Comparison of ENCODE assay signal across 18 cellular contexts in genomic region chr19:30855475-30855874, GRCh38.
DNase-seq lines count a peak whose midpoint lies in the region; ATAC-seq, FAIRE-seq and TF ChIP-seq lines count a peak whose summit lies in the region.
"Had no signal": no experiment of that assay in that cellular context is flagged by ENCODE, and none has a peak within 500 bp of the region (broad histone marks: within the 10 kb centered on the region; RNA-seq: fewer than 3 reads in every experiment).

No MANE protein-coding gene starts in this region.

- H4K91ac ChIP-seq in neuronal stem cell (ENCODE audit: low read depth, low read length, poor library complexity): no peak overlapping the region

- no peak overlapping the region for H3K4ac ChIP-seq in neuronal stem cell (ENCODE audit: low read length)

- H3K9me3 ChIP-seq in neuronal stem cell (replicated peaks in 1 of 2; ENCODE audit: control insufficient read depth in 2 of 2, insufficient read depth in 1 of 2, low read depth in 1 of 2, low read length in 2 of 2) (peaks cover 0 to 2% of the 10 kb centered on the region in 2 donors), vagina (no peaks in the 10 kb centered on the region)
- H3K9me3 ChIP-seq: BLaER1 had no signal

- no peak overlapping the region for H2BK120ac ChIP-seq in neuronal stem cell (ENCODE audit: low read depth, low read length)

- CTCF ChIA-PET in activated CD8-positive, alpha-beta memory T cell treated with anti-CD3 and anti-CD28 coated beads, Interleukin-2, amount 10 ng/mL, durations not matched to agents 7 days and 5 days (lab: Charles Lee): no interaction called here

- no peak overlapping the region for H3K14ac ChIP-seq in neuronal stem cell (ENCODE audit: low read length)

- H3K27ac Mint-ChIP-seq in activated CD8-positive, alpha-beta memory T cell treated with anti-CD3 and anti-CD28 coated beads, Interleukin-2, amount 10 ng/mL, durations not matched to agents 7 days and 5 days: no peak overlapping the region
- H3K27ac Mint-ChIP-seq: CD14-positive monocyte; CD4-positive, alpha-beta memory T cell; H9 had no signal

- H3K27ac ChIP-seq in neuronal stem cell (replicated peaks; ENCODE audit: low read length) (no peak overlapping the region), vagina (no peak overlapping the region)
- H3K27ac ChIP-seq: 22Rv1, BLaER1 had no signal

- H2BK15ac ChIP-seq in neuronal stem cell (ENCODE audit: low read length): no peak overlapping the region

- H3K36me3 Mint-ChIP-seq in activated CD8-positive, alpha-beta memory T cell treated with anti-CD3 and anti-CD28 coated beads, Interleukin-2, amount 10 ng/mL, durations not matched to agents 7 days and 5 days: no peaks in the 10 kb centered on the region
- H3K36me3 Mint-ChIP-seq: CD14-positive monocyte; CD4-positive, alpha-beta memory T cell had no signal

- H2BK12ac ChIP-seq in neuronal stem cell (ENCODE audit: low read length): no peak overlapping the region

- H3K4me3 Mint-ChIP-seq in activated CD8-positive, alpha-beta memory T cell treated with anti-CD3 and anti-CD28 coated beads, Interleukin-2, amount 10 ng/mL, durations not matched to agents 7 days and 5 days: no peak overlapping the region
- H3K4me3 Mint-ChIP-seq: CD14-positive monocyte; CD4-positive, alpha-beta memory T cell; H9 had no signal

- no peak for TF ChIP-seq CTCF in vagina (IDR thresholded peaks at IDR 0.05)

- H3K9ac ChIP-seq in neuronal stem cell (ENCODE audit: low read depth, low read length, poor library complexity): peak overlapping the region; percentile 47
- H3K9ac ChIP-seq: BLaER1 had no signal

- H2AK5ac ChIP-seq in neuronal stem cell (ENCODE audit: low read depth, low read length): peak overlapping the region; percentile 13

- no peak overlapping the region for H3K18ac ChIP-seq in neuronal stem cell (ENCODE audit: low read length)

- WGBS in neuronal stem cell (ENCODE audit: extremely low coverage in 2 of 2, insufficient read length in 2 of 2, insufficient replicate concordance in 1 of 2), 2 donors: no CpG with 5 or more reads among the region's 5 CpGs

- intact Hi-C loops in vagina (cut with DNase I): no loop called here

- DNase-seq in activated CD8-positive, alpha-beta memory T cell treated with anti-CD3 and anti-CD28 coated beads, Interleukin-2, amount 10 ng/mL, durations not matched to agents 7 days and 5 days: peak; percentile 19
- no peak for DNase-seq in activated CD8-positive, alpha-beta memory T cell treated with anti-CD3 and anti-CD28 coated beads, Interleukin-2, amount 50 U/mL, for 48 hours
- DNase-seq in left lobe of liver (ENCODE audit: low spot score) (peak; percentile 34), neuronal stem cell (ENCODE audit: low spot score) (no peak), vagina (ENCODE audit: extremely low spot score in 2 of 2) (peak; percentile 37 to 72), RCC 7860 (ENCODE audit: low spot score) (no peak), cerebellar nuclear complex (lab: John Stamatoyannopoulos, UW) (no peak)
- no peak for DNase-seq in activated CD4-positive, CD25-positive, alpha-beta regulatory T cell (lab: John Stamatoyannopoulos, UW)
- DNase-seq: CD4-positive, alpha-beta memory T cell; DMS153; DMS79; GDM1; H9 had no signal

- H3K23ac ChIP-seq in neuronal stem cell (ENCODE audit: low read depth, low read length, poor library complexity): peak overlapping the region; percentile 25

- no peaks in the 10 kb centered on the region for H3K79me1 ChIP-seq in neuronal stem cell (ENCODE audit: low read depth, low read length)

- no peaks in the 10 kb centered on the region for H3K27me3 Mint-ChIP-seq in activated CD8-positive, alpha-beta memory T cell treated with anti-CD3 and anti-CD28 coated beads, Interleukin-2, amount 10 ng/mL, durations not matched to agents 7 days and 5 days

- H3K4me3 ChIP-seq in neuronal stem cell (ENCODE audit: low read length in 2 of 2) (no peak overlapping the region), vagina (no peak overlapping the region)
- H3K4me3 ChIP-seq: BLaER1 had no signal

- H3K9me3 Mint-ChIP-seq in activated CD8-positive, alpha-beta memory T cell treated with anti-CD3 and anti-CD28 coated beads, Interleukin-2, amount 10 ng/mL, durations not matched to agents 7 days and 5 days (ENCODE audit: low read depth): no peaks in the 10 kb centered on the region
- H3K9me3 Mint-ChIP-seq: H9 had no signal

- no peak overlapping the region for H3K4me2 ChIP-seq in neuronal stem cell (ENCODE audit: insufficient read depth, low read length, poor library complexity, severe bottlenecking)
- H3K4me2 ChIP-seq: BLaER1 had no signal

- no peak overlapping the region for H2AFZ ChIP-seq in neuronal stem cell (ENCODE audit: low read length)

- no peak for ATAC-seq in activated CD8-positive, alpha-beta memory T cell treated with anti-CD3 and anti-CD28 coated beads, Interleukin-2, amount 10 ng/mL, durations not matched to agents 7 days and 5 days
- no peak for ATAC-seq in left lobe of liver
- ATAC-seq: HepG2 had no signal

- no peaks in the 10 kb centered on the region for H3K36me3 ChIP-seq in neuronal stem cell (replicated peaks in 1 of 2; ENCODE audit: control insufficient read depth in 2 of 2, insufficient read depth in 2 of 2, low read length in 2 of 2)
- no peaks in the 10 kb centered on the region for H3K36me3 ChIP-seq in vagina
- H3K36me3 ChIP-seq: BLaER1 had no signal

- no peaks in the 10 kb centered on the region for H3K4me1 ChIP-seq in neuronal stem cell (ENCODE audit: control insufficient read depth in 2 of 2, insufficient read depth in 1 of 2, low read depth in 1 of 2, low read length in 2 of 2)
- no peaks in the 10 kb centered on the region for H3K4me1 ChIP-seq in vagina
- H3K4me1 ChIP-seq: BLaER1 had no signal

- no peak for TF ChIP-seq POLR2A in vagina (IDR thresholded peaks at IDR 0.05)

- H3K4me1 Mint-ChIP-seq in activated CD8-positive, alpha-beta memory T cell treated with anti-CD3 and anti-CD28 coated beads, Interleukin-2, amount 10 ng/mL, durations not matched to agents 7 days and 5 days: no peaks in the 10 kb centered on the region
- H3K4me1 Mint-ChIP-seq: CD4-positive, alpha-beta memory T cell had no signal

- no peaks in the 10 kb centered on the region for H3K27me3 ChIP-seq in neuronal stem cell (ENCODE audit: control insufficient read depth in 3 of 3, insufficient read depth in 3 of 3, low read depth in 1 of 3, low read length in 3 of 3)
- H3K27me3 ChIP-seq in vagina: no peaks in the 10 kb centered on the region
- H3K27me3 ChIP-seq: BLaER1 had no signal

- no peak overlapping the region for H2BK5ac ChIP-seq in neuronal stem cell (ENCODE audit: low read length)

- FAIRE-seq in RCC 7860 (lab: Jason Lieb, UNC): no peak
- FAIRE-seq: H1, HepG2 had no signal

- no peak overlapping the region for H4K8ac ChIP-seq in neuronal stem cell (ENCODE audit: low read depth, low read length)

Comparison
In these comparisons a context has a peak if more than half of its experiments do, and no peak if none do; other contexts are left out.
1. DNase-seq: peak in activated CD8-positive, alpha-beta memory T cell treated with anti-CD3 and anti-CD28 coated beads, Interleukin-2, amount 10 ng/mL, durations not matched to agents 7 days and 5 days (single experiment), left lobe of liver (single experiment) and vagina (2 of 2); none in activated CD8-positive, alpha-beta memory T cell treated with anti-CD3 and anti-CD28 coated beads, Interleukin-2, amount 50 U/mL, for 48 hours (single experiment), neuronal stem cell (single experiment), RCC 7860 (single experiment), cerebellar nuclear complex (0 of 2) and activated CD4-positive, CD25-positive, alpha-beta regulatory T cell (0 of 4).